ENCODE assay signal across 1 cellular context in genomic region chr2:197461073-197461472, GRCh38.
TF ChIP-seq lines count a peak whose summit lies in the region.

No MANE protein-coding gene starts in this region.

TF ChIP-seq in K562, 482 proteins besides CTCF, POLR2A, EP300 and RAD21:
- no peak for TF ChIP-seq SMAD1 (IDR thresholded peaks at IDR 0.05; ENCODE audit: low read depth, low read length, partially characterized antibody)
- no peak for TF ChIP-seq BRD9 (IDR thresholded peaks at IDR 0.05; ENCODE audit: low read depth, partially characterized antibody)
- TF ChIP-seq ETS1 (conservative IDR thresholded peaks at IDR 0.05; ENCODE audit: control insufficient read depth, low read depth, low read length), result no peak
- TF ChIP-seq, protein P1, sequence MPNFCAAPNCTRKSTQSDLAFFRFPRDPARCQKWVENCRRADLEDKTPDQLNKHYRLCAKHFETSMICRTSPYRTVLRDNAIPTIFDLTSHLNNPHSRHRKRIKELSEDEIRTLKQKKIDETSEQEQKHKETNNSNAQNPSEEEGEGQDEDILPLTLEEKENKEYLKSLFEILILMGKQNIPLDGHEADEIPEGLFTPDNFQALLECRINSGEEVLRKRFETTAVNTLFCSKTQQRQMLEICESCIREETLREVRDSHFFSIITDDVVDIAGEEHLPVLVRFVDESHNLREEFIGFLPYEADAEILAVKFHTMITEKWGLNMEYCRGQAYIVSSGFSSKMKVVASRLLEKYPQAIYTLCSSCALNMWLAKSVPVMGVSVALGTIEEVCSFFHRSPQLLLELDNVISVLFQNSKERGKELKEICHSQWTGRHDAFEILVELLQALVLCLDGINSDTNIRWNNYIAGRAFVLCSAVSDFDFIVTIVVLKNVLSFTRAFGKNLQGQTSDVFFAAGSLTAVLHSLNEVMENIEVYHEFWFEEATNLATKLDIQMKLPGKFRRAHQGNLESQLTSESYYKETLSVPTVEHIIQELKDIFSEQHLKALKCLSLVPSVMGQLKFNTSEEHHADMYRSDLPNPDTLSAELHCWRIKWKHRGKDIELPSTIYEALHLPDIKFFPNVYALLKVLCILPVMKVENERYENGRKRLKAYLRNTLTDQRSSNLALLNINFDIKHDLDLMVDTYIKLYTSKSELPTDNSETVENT (CRISPR knock-in tag; IDR thresholded peaks at IDR 0.05), result no peak
- TF ChIP-seq, protein P2, sequence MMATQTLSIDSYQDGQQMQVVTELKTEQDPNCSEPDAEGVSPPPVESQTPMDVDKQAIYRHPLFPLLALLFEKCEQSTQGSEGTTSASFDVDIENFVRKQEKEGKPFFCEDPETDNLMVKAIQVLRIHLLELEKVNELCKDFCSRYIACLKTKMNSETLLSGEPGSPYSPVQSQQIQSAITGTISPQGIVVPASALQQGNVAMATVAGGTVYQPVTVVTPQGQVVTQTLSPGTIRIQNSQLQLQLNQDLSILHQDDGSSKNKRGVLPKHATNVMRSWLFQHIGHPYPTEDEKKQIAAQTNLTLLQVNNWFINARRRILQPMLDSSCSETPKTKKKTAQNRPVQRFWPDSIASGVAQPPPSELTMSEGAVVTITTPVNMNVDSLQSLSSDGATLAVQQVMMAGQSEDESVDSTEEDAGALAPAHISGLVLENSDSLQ (IDR thresholded peaks at IDR 0.05), result no peak
- no peak for TF ChIP-seq TFAM (CRISPR knock-in tag; conservative IDR thresholded peaks at IDR 0.05)
- TF ChIP-seq ARID1B (IDR thresholded peaks at IDR 0.05), result no peak
- TF ChIP-seq, protein P3, sequence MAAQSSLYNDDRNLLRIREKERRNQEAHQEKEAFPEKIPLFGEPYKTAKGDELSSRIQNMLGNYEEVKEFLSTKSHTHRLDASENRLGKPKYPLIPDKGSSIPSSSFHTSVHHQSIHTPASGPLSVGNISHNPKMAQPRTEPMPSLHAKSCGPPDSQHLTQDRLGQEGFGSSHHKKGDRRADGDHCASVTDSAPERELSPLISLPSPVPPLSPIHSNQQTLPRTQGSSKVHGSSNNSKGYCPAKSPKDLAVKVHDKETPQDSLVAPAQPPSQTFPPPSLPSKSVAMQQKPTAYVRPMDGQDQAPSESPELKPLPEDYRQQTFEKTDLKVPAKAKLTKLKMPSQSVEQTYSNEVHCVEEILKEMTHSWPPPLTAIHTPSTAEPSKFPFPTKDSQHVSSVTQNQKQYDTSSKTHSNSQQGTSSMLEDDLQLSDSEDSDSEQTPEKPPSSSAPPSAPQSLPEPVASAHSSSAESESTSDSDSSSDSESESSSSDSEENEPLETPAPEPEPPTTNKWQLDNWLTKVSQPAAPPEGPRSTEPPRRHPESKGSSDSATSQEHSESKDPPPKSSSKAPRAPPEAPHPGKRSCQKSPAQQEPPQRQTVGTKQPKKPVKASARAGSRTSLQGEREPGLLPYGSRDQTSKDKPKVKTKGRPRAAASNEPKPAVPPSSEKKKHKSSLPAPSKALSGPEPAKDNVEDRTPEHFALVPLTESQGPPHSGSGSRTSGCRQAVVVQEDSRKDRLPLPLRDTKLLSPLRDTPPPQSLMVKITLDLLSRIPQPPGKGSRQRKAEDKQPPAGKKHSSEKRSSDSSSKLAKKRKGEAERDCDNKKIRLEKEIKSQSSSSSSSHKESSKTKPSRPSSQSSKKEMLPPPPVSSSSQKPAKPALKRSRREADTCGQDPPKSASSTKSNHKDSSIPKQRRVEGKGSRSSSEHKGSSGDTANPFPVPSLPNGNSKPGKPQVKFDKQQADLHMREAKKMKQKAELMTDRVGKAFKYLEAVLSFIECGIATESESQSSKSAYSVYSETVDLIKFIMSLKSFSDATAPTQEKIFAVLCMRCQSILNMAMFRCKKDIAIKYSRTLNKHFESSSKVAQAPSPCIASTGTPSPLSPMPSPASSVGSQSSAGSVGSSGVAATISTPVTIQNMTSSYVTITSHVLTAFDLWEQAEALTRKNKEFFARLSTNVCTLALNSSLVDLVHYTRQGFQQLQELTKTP (IDR thresholded peaks at IDR 0.05; ENCODE audit: low read depth in 1 of 2, partially characterized antibody in 2 of 2), result no peak
- TF ChIP-seq, protein P4, sequence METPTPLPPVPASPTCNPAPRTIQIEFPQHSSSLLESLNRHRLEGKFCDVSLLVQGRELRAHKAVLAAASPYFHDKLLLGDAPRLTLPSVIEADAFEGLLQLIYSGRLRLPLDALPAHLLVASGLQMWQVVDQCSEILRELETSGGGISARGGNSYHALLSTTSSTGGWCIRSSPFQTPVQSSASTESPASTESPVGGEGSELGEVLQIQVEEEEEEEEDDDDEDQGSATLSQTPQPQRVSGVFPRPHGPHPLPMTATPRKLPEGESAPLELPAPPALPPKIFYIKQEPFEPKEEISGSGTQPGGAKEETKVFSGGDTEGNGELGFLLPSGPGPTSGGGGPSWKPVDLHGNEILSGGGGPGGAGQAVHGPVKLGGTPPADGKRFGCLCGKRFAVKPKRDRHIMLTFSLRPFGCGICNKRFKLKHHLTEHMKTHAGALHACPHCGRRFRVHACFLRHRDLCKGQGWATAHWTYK (CRISPR knock-in tag; IDR thresholded peaks at IDR 0.05), result no peak
- TF ChIP-seq ZNF444 (CRISPR knock-in tag; IDR thresholded peaks at IDR 0.05), result no peak
- TF ChIP-seq TAF9B (IDR thresholded peaks at IDR 0.05; ENCODE audit: partially characterized antibody), result no peak
- TF ChIP-seq TAF15 (IDR thresholded peaks at IDR 0.05; ENCODE audit: low read depth, low read length), result no peak
- TF ChIP-seq HEY1 (CRISPR knock-in tag; IDR thresholded peaks at IDR 0.05; ENCODE audit: borderline replicate concordance), result no peak
